Comparison of ENCODE assay signal across 24 cellular contexts in genomic region chr13:113566227-113566561, GRCh38.
"Had no signal": no experiment of that assay in that cellular context is flagged by ENCODE, and none has a peak within 500 bp of the region (broad histone marks: within the 10 kb centered on the region; RNA-seq: fewer than 3 reads in every experiment).

No MANE protein-coding gene starts in this region.

- H3K4me2 ChIP-seq: hepatocyte, neural progenitor cell had no signal

- FAIRE-seq: keratinocyte had no signal

- DNase-seq: activated CD4-positive, alpha-beta T cell treated with anti-CD3 and anti-CD28 coated beads for 1 hour; activated naive CD4-positive, alpha-beta T cell; activated T-cell treated with anti-CD3 and anti-CD28 coated beads, Interleukin-2, amount 50 U/mL, for 72 hours; body of pancreas; cerebellar nuclear complex; cortex of kidney; effector memory CD8-positive, alpha-beta T cell; erythroblast; left colon; mesenchymal stem cell; natural killer cell; retina; stimulated activated CD4-positive, alpha-beta T cell treated with anti-CD3 and anti-CD28 coated beads, Interleukin-15, amount 100 ng/mL, for 24 hours; stimulated activated naive B cell treated with anti-CD40 and anti-IgM and Interleukin-4, amounts not matched to agents 10 μg/mL and 1 μg/mL and 100 μg/mL, for 72 hours; T-helper 2 cell; tibial artery; uterus had no signal

- H3K36me3 ChIP-seq: gastroesophageal sphincter, neural progenitor cell, prostate gland, stomach, tibial artery, uterus had no signal

- H3K9ac ChIP-seq: neural progenitor cell had no signal

- H3K9me3 ChIP-seq: body of pancreas, gastroesophageal sphincter, prostate gland, stomach, tibial artery, uterus had no signal

- H3K4me3 ChIP-seq: body of pancreas, gastroesophageal sphincter, hepatocyte, neural progenitor cell, prostate gland, stomach, tibial artery, uterus had no signal

- H3K4me1 ChIP-seq: body of pancreas, neural progenitor cell, prostate gland, uterus had no signal

- H3K27me3 ChIP-seq: body of pancreas, gastroesophageal sphincter, hepatocyte, neural progenitor cell, tibial artery, uterus had no signal

- ATAC-seq: activated naive CD4-positive, alpha-beta T cell treated with anti-CD3 and anti-CD28 coated beads, Interleukin-2, amount 50 U/mL, for 72 hours; activated T-cell treated with anti-CD3 and anti-CD28 coated beads, Interleukin-2, amount 50 U/mL, for 72 hours; body of pancreas; effector memory CD8-positive, alpha-beta T cell; left colon; natural killer cell; stimulated activated naive B cell treated with anti-CD40 and anti-IgM and Interleukin-4, amounts not matched to agents 10 μg/mL and 1 μg/mL and 100 μg/mL, for 72 hours had no signal

- H3K79me2 ChIP-seq: hepatocyte had no signal

- H2AFZ ChIP-seq: hepatocyte, neural progenitor cell had no signal

- H3K27ac ChIP-seq: body of pancreas, gastroesophageal sphincter, hepatocyte, neural progenitor cell, prostate gland, stomach, tibial artery, uterus had no signal
